In the genomic region with DNA sequence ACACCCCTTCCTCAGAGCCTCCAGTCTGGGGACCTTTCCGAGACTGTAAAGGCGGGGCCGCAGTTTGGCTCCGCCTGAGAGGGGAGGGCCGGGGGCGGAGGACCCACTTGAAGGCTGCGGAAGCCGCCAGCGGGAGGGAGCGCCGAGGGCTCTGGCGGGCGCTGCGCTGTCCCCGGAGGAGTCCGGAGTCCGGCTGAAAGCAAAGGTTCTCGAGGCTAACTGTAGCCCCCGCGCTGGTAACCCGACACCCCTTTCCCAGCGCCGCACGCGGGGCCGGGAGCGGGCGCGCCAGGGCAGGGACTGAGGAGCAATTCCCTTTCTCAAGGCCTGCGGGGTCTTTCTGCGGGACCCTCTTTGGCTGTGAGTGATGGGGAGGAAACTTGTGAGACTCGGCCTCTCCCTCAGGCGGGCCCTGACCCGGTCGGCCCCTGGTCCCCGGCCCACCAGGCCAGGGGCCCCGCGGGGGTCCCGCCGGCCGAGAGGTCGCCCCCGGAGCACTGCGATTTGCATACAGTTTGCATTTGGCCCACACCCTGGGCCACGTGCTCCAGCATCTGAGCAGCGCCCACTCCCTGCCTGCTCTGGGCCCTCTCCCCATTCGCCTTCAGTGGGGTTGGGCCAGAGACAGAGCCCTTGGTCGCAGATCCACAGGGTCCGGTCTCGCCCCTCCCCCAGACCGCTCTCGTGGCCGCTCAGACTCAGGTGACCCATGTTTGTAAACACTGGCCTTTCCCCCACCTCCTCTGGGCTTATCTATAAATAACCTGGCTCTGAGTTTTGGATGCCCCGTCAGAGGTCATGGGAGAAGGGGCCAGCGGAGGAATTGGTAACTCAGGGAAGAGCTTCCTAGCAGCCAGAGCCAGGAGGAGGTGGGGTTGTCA, we compare ENCODE assay signal across 9 cellular contexts. TPM values are rescaled to one million over a fixed set of nuclear protein-coding genes. Genes with fewer than 3 reads are reported as not detected.
DNase-seq lines count a peak whose midpoint lies in the region; ATAC-seq, FAIRE-seq and TF ChIP-seq lines count a peak whose summit lies in the region.
"Had no signal": no experiment of that assay in that cellular context is flagged by ENCODE, and none has a peak within 500 bp of the region (broad histone marks: within the 10 kb centered on the region; RNA-seq: fewer than 3 reads in every experiment).

No MANE protein-coding gene starts in this region.

- ATAC-seq in GM18907 (IDR thresholded peaks at IDR 0.05; ENCODE audit: unreplicated experiment), result no peak

- H3K27me3 ChIP-seq in kidney epithelial cell (ENCODE audit: control insufficient read depth, insufficient read depth, low read length), result peaks cover 14% of the 10 kb centered on the region

- H3K9me3 Mint-ChIP-seq in chondrocyte (ENCODE audit: low read depth), result no peaks in the 10 kb centered on the region

- H3K4me3 Mint-ChIP-seq in chondrocyte (ENCODE audit: unreplicated experiment), result peak overlapping the region; percentile 78

- no peak for FAIRE-seq in GM12892 (lab: Jason Lieb, UNC)

- TF ChIP-seq CTCF in chondrocyte (IDR thresholded peaks at IDR 0.05) (peak; percentile 4), kidney epithelial cell (IDR thresholded peaks at IDR 0.05; ENCODE audit: insufficient read depth, low read length, poor library complexity, severe bottlenecking) (no peak)

- H3K36me3 ChIP-seq in kidney epithelial cell (ENCODE audit: control insufficient read depth, insufficient read depth, low read length), result no peaks in the 10 kb centered on the region

- H3K27me3 Mint-ChIP-seq in chondrocyte (ENCODE audit: low read depth), result peaks cover 5% of the 10 kb centered on the region

- H3K4me1 Mint-ChIP-seq in chondrocyte (ENCODE audit: low read depth), result peaks cover 16% of the 10 kb centered on the region

- H3K36me3 Mint-ChIP-seq in chondrocyte (ENCODE audit: low read depth), result no peaks in the 10 kb centered on the region

- no peak for TF ChIP-seq POLR2A in GM12892 (IDR thresholded peaks at IDR 0.05; ENCODE audit: low read depth, low read length)

- H3K27ac Mint-ChIP-seq in chondrocyte (ENCODE audit: unreplicated experiment), result peak overlapping the region; percentile 41

- peak; percentile 44 for DNase-seq in GM12892 (ENCODE audit: insufficient read length)
- DNase-seq in NCI-H1417 (lab: John Stamatoyannopoulos, UW), result peak; percentile 75 to 83 (median 81)
- peak; percentile 43 to 59 for DNase-seq in activated CD4-positive, alpha-beta T cell treated with anti-CD3 and anti-CD28 coated beads for 24 hours (ENCODE audit: low read depth in 2 of 2)
- peak; percentile 88 for DNase-seq in chondrocyte (ENCODE audit: low spot score)
- peak; percentile 38 for DNase-seq in kidney epithelial cell (ENCODE audit: low read depth)
- DNase-seq in stimulated activated CD4-positive, alpha-beta T cell treated with anti-CD3 and anti-CD28 coated beads, Interleukin-15, amount 100 ng/mL, for 24 hours, result peak; percentile 74
- DNase-seq in KG1 (lab: John Stamatoyannopoulos, UW), result no peak

- H3K4me3 ChIP-seq in kidney epithelial cell (ENCODE audit: low read depth, low read length), result peak overlapping the region; percentile 49

RNA-seq across cellular contexts. Expression of a gene that starts 0.5 kb away (rescaled TPM):
- polyA plus RNA-seq in GM12892 (2012; ENCODE audit: missing spikeins), result not detected
- total RNA-seq in chondrocyte, result 0.44 to 0.72 TPM (median 0.67 TPM) in 3 replicates
- total RNA-seq in kidney epithelial cell, result 0.21 and 0.54 TPM in 2 replicates
- total RNA-seq: dermis microvascular lymphatic vessel endothelial cell had no signal

RNA-seq across cellular contexts. Expression of a gene that starts 2.6 kb away (rescaled TPM):
- polyA plus RNA-seq in GM12892 (2012; ENCODE audit: missing spikeins), result not detected
- not detected in 3 replicates for total RNA-seq in chondrocyte
- not detected in 2 replicates for total RNA-seq in kidney epithelial cell
- total RNA-seq: dermis microvascular lymphatic vessel endothelial cell had no signal

RNA-seq across cellular contexts. Expression of a gene that starts 28.9 kb away (rescaled TPM):
- 0.53 TPM for polyA plus RNA-seq in GM12892 (2012; ENCODE audit: missing spikeins)
- 0.75 to 1.2 TPM (median 0.79 TPM) in 3 replicates for total RNA-seq in chondrocyte
- total RNA-seq in kidney epithelial cell, result 0.54 and 2.3 TPM in 2 replicates
